In genomic region chr4:6781561-6781960, GRCh38 we compare ENCODE assay signal across 1 cellular context.
TF ChIP-seq lines count a peak whose summit lies in the region.

No MANE protein-coding gene starts in this region.

TF ChIP-seq in IMR-90, 13 proteins besides CTCF, POLR2A, EP300 and RAD21 (continued from another document):
- TF ChIP-seq USF2 (IDR thresholded peaks at IDR 0.05; ENCODE audit: low read depth, low read length) (no peak), MAFK (IDR thresholded peaks at IDR 0.05; ENCODE audit: low read depth, low read length) (no peak), MXI1 (IDR thresholded peaks at IDR 0.05; ENCODE audit: borderline replicate concordance, low read depth, low read length) (no peak)
TF ChIP-seq in IMR-90: peak in this region for 0.
